Comparison of ENCODE assay signal across 9 cellular contexts in the genomic region with DNA sequence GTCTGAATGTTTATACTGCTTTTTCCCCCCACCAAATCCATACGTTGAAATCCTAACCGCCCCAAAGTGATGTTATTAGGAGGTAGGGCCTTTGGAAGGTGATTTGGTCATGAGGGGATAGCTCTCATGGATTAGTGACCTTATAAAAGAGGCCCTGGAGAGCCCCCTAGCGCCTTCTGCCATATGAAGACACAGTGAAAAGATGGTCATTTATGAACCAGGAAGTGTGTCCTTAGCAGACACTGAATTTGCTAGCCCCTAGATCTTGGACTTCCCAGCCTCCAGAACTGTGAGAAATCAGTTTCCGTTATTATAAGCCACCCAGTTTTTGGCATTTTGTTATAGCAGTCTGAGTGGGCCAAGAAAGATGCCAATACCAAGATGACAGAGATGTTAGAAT. TPM values are rescaled to one million over a fixed set of nuclear protein-coding genes. Genes with fewer than 3 reads are reported as not detected.
DNase-seq lines count a peak whose midpoint lies in the region; ATAC-seq, FAIRE-seq and TF ChIP-seq lines count a peak whose summit lies in the region.
"Had no signal": no experiment of that assay in that cellular context is flagged by ENCODE, and none has a peak within 500 bp of the region (broad histone marks: within the 10 kb centered on the region; RNA-seq: fewer than 3 reads in every experiment).

No MANE protein-coding gene starts in this region.

- H3K36me3 ChIP-seq in A673 (ENCODE audit: insufficient read depth, low read length, poor library complexity, severe bottlenecking) (no peaks in the 10 kb centered on the region), OCI-LY1 (ENCODE audit: insufficient read depth, low read length) (no peaks in the 10 kb centered on the region), endothelial cell of umbilical vein (ENCODE audit: control insufficient read depth in 2 of 2, extremely low read depth in 1 of 2, insufficient read depth in 2 of 2, low read length in 2 of 2) (no peaks in the 10 kb centered on the region), aorta (ENCODE audit: control insufficient read depth in 1 of 2, insufficient read depth in 2 of 2, low read length in 1 of 2) (no peaks in the 10 kb centered on the region), suprapubic skin (no peaks in the 10 kb centered on the region)

- WGBS in aorta, 2 donors = 48 to 57% methylated on average over 4 of the region's 4 CpGs
- 60% methylated on average over 4 of the region's 4 CpGs for WGBS in suprapubic skin

- H3K4me2 ChIP-seq in OCI-LY1 (ENCODE audit: low read length) (no peak overlapping the region), endothelial cell of umbilical vein (ENCODE audit: insufficient read depth, low read length) (no peak overlapping the region)

- no peaks in the 10 kb centered on the region for H3F3A ChIP-seq in OCI-LY1 (ENCODE audit: insufficient read depth, low read length)

- TF ChIP-seq POLR2A in endothelial cell of umbilical vein (IDR thresholded peaks at IDR 0.05; ENCODE audit: low read depth, low read length) (no peak), suprapubic skin (IDR thresholded peaks at IDR 0.05) (no peak)

- ATAC-seq in GM19351 (IDR thresholded peaks at IDR 0.05; ENCODE audit: unreplicated experiment) (peak; percentile 89), GM19467 (IDR thresholded peaks at IDR 0.05; ENCODE audit: unreplicated experiment) (no peak), aorta (ENCODE audit: low FRiP score) (no peak)
- ATAC-seq: right cardiac atrium had no signal

- H3K9ac ChIP-seq in OCI-LY1 (ENCODE audit: low read length) = no peak overlapping the region
- H3K9ac ChIP-seq in endothelial cell of umbilical vein (replicated peaks; ENCODE audit: extremely low read depth, insufficient read depth, low read length) = no peak overlapping the region

- TF ChIP-seq CTCF in A673 (conservative IDR thresholded peaks at IDR 0.05; ENCODE audit: low read depth, low read length) (peak; percentile 56), OCI-LY1 (IDR thresholded peaks at IDR 0.05; ENCODE audit: low read length) (peak; percentile 41; the same call in 1 of the 2 replicates), endothelial cell of umbilical vein (IDR thresholded peaks at IDR 0.05; ENCODE audit: extremely low read depth in 1 of 2, insufficient read depth in 1 of 2, low read depth in 1 of 2, low read length in 2 of 2) (peak; percentile 27 to 35), suprapubic skin (IDR thresholded peaks at IDR 0.05) (no peak)

- H3K4me1 ChIP-seq in A673 (ENCODE audit: insufficient read depth, low read length, poor library complexity, severe bottlenecking) (no peaks in the 10 kb centered on the region), OCI-LY1 (ENCODE audit: insufficient read depth, low read length, severe bottlenecking) (no peaks in the 10 kb centered on the region), endothelial cell of umbilical vein (ENCODE audit: control insufficient read depth, extremely low read depth, insufficient read depth, low read length) (no peaks in the 10 kb centered on the region), aorta (ENCODE audit: control insufficient read depth in 1 of 2, insufficient read depth in 2 of 2, low read length in 2 of 2) (no peaks in the 10 kb centered on the region), suprapubic skin (no peaks in the 10 kb centered on the region)

- DNase-seq in A673 (ENCODE audit: low spot score) (peak; percentile 48), endothelial cell of umbilical vein (ENCODE audit: low read depth, low spot score) (peak; percentile 28), HK-2 (ENCODE audit: unreplicated experiment) (no peak), aorta (no peak), suprapubic skin (ENCODE audit: low spot score in 2 of 2) (no peak)

- no peaks in the 10 kb centered on the region for H3K9me1 ChIP-seq in endothelial cell of umbilical vein (replicated peaks; ENCODE audit: control insufficient read depth, extremely low read depth, insufficient read depth, low read length)

- no peaks in the 10 kb centered on the region for H3K9me2 ChIP-seq in OCI-LY1 (ENCODE audit: low read depth, low read length)

- no peak overlapping the region for H3K4me3 ChIP-seq in A673 (ENCODE audit: low read depth, low read length, poor library complexity, severe bottlenecking)
- no peak overlapping the region for H3K4me3 ChIP-seq in OCI-LY1 (ENCODE audit: low read depth, low read length, poor library complexity, severe bottlenecking)
- no peak overlapping the region for H3K4me3 ChIP-seq in endothelial cell of umbilical vein (replicated peaks in 1 of 3; ENCODE audit: insufficient read depth in 1 of 3, low read depth in 1 of 3, low read length in 3 of 3)
- no peak overlapping the region for H3K4me3 ChIP-seq in aorta (ENCODE audit: low read length in 2 of 2)
- no peak overlapping the region for H3K4me3 ChIP-seq in suprapubic skin

- H2AFZ ChIP-seq in OCI-LY1 (ENCODE audit: low read length) (no peak overlapping the region), endothelial cell of umbilical vein (ENCODE audit: low read depth, low read length) (no peak overlapping the region)

- H4K20me1 ChIP-seq in OCI-LY1 (ENCODE audit: insufficient read depth, low read length) (no peaks in the 10 kb centered on the region), endothelial cell of umbilical vein (replicated peaks; ENCODE audit: control insufficient read depth, extremely low read depth, insufficient read depth, low read length) (no peaks in the 10 kb centered on the region)

- no peaks in the 10 kb centered on the region for H3K9me3 ChIP-seq in A673 (ENCODE audit: low read depth, low read length, poor library complexity, severe bottlenecking)
- no peaks in the 10 kb centered on the region for H3K9me3 ChIP-seq in OCI-LY1 (ENCODE audit: low read length)
- H3K9me3 ChIP-seq in endothelial cell of umbilical vein (replicated peaks; ENCODE audit: control insufficient read depth, insufficient read depth, low read length) = no peaks in the 10 kb centered on the region
- H3K9me3 ChIP-seq in aorta (ENCODE audit: control insufficient read depth, low read length) = no peaks in the 10 kb centered on the region
- H3K9me3 ChIP-seq in suprapubic skin = no peaks in the 10 kb centered on the region

- intact Hi-C loops in A673 (cut with micrococcal nuclease; ENCODE audit: unreplicated experiment) = no loop called here
- intact Hi-C loops in endothelial cell of umbilical vein (cut with micrococcal nuclease) = loop anchor here (10.0 kb wide), 1 partner anchor 653 kb away; no protein-coding TSS in a partner anchor
- intact Hi-C loops in aorta (cut with DNase I) = loop anchor here in 1 of 2 donors (10.0 kb wide), 1 partner anchor 343 kb away; no protein-coding TSS in a partner anchor

- BruUV-seq in A673 (replicated peaks; lab: Mats Ljungman, UMichigan) = no TSS peak
- BruUV-seq in endothelial cell of umbilical vein (replicated peaks; lab: Mats Ljungman, UMichigan) = no TSS peak

- H3K27ac ChIP-seq in A673 (ENCODE audit: low read depth, low read length, poor library complexity, severe bottlenecking) (no peak overlapping the region), OCI-LY1 (ENCODE audit: low read depth, low read length, poor library complexity, severe bottlenecking) (no peak overlapping the region), endothelial cell of umbilical vein (ENCODE audit: insufficient read depth, low read depth, low read length) (no peak overlapping the region), aorta (ENCODE audit: low read depth in 1 of 2, low read length in 2 of 2) (no peak overlapping the region), suprapubic skin (no peak overlapping the region)

- no peaks in the 10 kb centered on the region for H3K79me2 ChIP-seq in OCI-LY1 (ENCODE audit: insufficient read depth, low read length)
- H3K79me2 ChIP-seq in endothelial cell of umbilical vein (ENCODE audit: control insufficient read depth, insufficient read depth, low read length) = no peaks in the 10 kb centered on the region

- CTCF ChIA-PET in A673 (lab: Charles Lee) (interaction anchor here (0.6 kb wide), 2 partner anchors 346 to 620 kb away, joined by 3 read pairs; no protein-coding TSS in a partner anchor), endothelial cell of umbilical vein (lab: Charles Lee) (interaction anchor here (0.7 to 2.5 kb wide), 9 partner anchors 10 to 653 kb away, joined by 3 to 17 read pairs (median 4); partner anchors contain the start of genes NIFK and RNU4ATAC)

- POLR2A ChIA-PET in A673 (lab: Charles Lee; ENCODE audit: low non-redundant PET) (no interaction called here), endothelial cell of umbilical vein (lab: Charles Lee) (interaction anchor here (0.6 kb wide), 1 partner anchor 346 kb away, joined by 3 read pairs; no protein-coding TSS in a partner anchor)

- TF ChIP-seq EP300 in suprapubic skin (IDR thresholded peaks at IDR 0.05) = no peak

- no peaks in the 10 kb centered on the region for H3K27me3 ChIP-seq in A673 (replicated peaks; ENCODE audit: insufficient read depth, low read depth, low read length, poor library complexity)
- H3K27me3 ChIP-seq in OCI-LY1 (ENCODE audit: insufficient read depth, low read length) = no peaks in the 10 kb centered on the region
- H3K27me3 ChIP-seq in endothelial cell of umbilical vein (ENCODE audit: control insufficient read depth in 2 of 2, insufficient read depth in 2 of 2, low read length in 2 of 2) = peaks cover 0 to 3% of the 10 kb centered on the region in 2 experiments
- no peaks in the 10 kb centered on the region for H3K27me3 ChIP-seq in aorta (ENCODE audit: control insufficient read depth in 1 of 2, insufficient read depth in 2 of 2, low read length in 1 of 2)
- no peaks in the 10 kb centered on the region for H3K27me3 ChIP-seq in suprapubic skin

- no peak for FAIRE-seq in endothelial cell of umbilical vein (lab: Jason Lieb, UNC)

- dilution Hi-C loops in endothelial cell of umbilical vein (cut with MboI; ENCODE audit: extremely low pct_ligation_motif_present, low sequenced_read_pairs) = no loop called here

RNA-seq across cellular contexts. Expression of gene TSN, which starts 7.2 kb away (rescaled TPM):
- total RNA-seq in A673 (2021) = 110 and 112 TPM in 2 replicates
- total RNA-seq in endothelial cell of umbilical vein = 76.1 and 79.8 TPM in 2 replicates
- polyA plus RNA-seq in endothelial cell of umbilical vein = 24.6 and 33.2 TPM in 2 replicates
- polyA plus RNA-seq in endothelial cell of umbilical vein (2011; cell fraction: cytosol; rRNA removed) = 40.6 and 42.6 TPM in 2 replicates
- polyA plus RNA-seq in endothelial cell of umbilical vein (2011; cell fraction: nucleus; rRNA removed) = 17.9 and 26.3 TPM in 2 replicates
- polyA plus RNA-seq in endothelial cell of umbilical vein (2012) = 47.8 and 67.8 TPM in 2 replicates
- 42.2 and 45.0 TPM in 2 replicates for polyA minus RNA-seq in endothelial cell of umbilical vein
- 28.1 TPM for polyA minus RNA-seq in endothelial cell of umbilical vein (2011; cell fraction: cytosol; rRNA and poly(A)+ RNA removed)
- polyA minus RNA-seq in endothelial cell of umbilical vein (2011; cell fraction: nucleus; rRNA and poly(A)+ RNA removed) = 23.9 and 38.6 TPM in 2 replicates
- 10 to 100 TPM; 37.5 to 37.7 TPM for total RNA-seq in aorta
- polyA plus RNA-seq in aorta = 10 to 100 TPM; 24.4 to 27.2 TPM
- 10 to 100 TPM; 24.1 to 45.2 (median 41.6) TPM for total RNA-seq in suprapubic skin

RNA-seq across cellular contexts. Expression of gene NIFK, which starts 11.5 kb away (rescaled TPM):
- total RNA-seq in A673 (2021) = 84.2 and 97.4 TPM in 2 replicates
- 56.2 and 59.7 TPM in 2 replicates for total RNA-seq in endothelial cell of umbilical vein
- polyA plus RNA-seq in endothelial cell of umbilical vein = 8.1 and 10.7 TPM in 2 replicates
- polyA plus RNA-seq in endothelial cell of umbilical vein (2011; cell fraction: cytosol; rRNA removed) = 12.1 and 14.9 TPM in 2 replicates
- 13.0 and 15.6 TPM in 2 replicates for polyA plus RNA-seq in endothelial cell of umbilical vein (2011; cell fraction: nucleus; rRNA removed)
- 53.4 and 68.3 TPM in 2 replicates for polyA plus RNA-seq in endothelial cell of umbilical vein (2012)
- polyA minus RNA-seq in endothelial cell of umbilical vein = 9.0 and 9.5 TPM in 2 replicates
- polyA minus RNA-seq in endothelial cell of umbilical vein (2011; cell fraction: cytosol; rRNA and poly(A)+ RNA removed) = 15.5 TPM
- polyA minus RNA-seq in endothelial cell of umbilical vein (2011; cell fraction: nucleus; rRNA and poly(A)+ RNA removed) = 3.3 and 5.9 TPM in 2 replicates
- total RNA-seq in aorta = 10 to 100 TPM; 33.8 to 35.0 TPM
- 10 to 100 TPM; 22.1 to 32.8 TPM for polyA plus RNA-seq in aorta
- total RNA-seq in suprapubic skin = 10 to 100 TPM; 40.0 to 77.6 (median 57.9) TPM

Comparison
In these comparisons a context has a peak if more than half of its experiments do, and no peak if none do; other contexts are left out.
1. DNase-seq: peak in A673 (single experiment) and endothelial cell of umbilical vein (single experiment); none in HK-2 (single experiment), aorta (0 of 2) and suprapubic skin (0 of 2).
2. CTCF ChIP-seq: peak in A673 (single experiment), OCI-LY1 (single experiment) and endothelial cell of umbilical vein (2 of 2); none in suprapubic skin (0 of 2).